Comparison of ENCODE assay signal across 10 cellular contexts in the genomic region with DNA sequence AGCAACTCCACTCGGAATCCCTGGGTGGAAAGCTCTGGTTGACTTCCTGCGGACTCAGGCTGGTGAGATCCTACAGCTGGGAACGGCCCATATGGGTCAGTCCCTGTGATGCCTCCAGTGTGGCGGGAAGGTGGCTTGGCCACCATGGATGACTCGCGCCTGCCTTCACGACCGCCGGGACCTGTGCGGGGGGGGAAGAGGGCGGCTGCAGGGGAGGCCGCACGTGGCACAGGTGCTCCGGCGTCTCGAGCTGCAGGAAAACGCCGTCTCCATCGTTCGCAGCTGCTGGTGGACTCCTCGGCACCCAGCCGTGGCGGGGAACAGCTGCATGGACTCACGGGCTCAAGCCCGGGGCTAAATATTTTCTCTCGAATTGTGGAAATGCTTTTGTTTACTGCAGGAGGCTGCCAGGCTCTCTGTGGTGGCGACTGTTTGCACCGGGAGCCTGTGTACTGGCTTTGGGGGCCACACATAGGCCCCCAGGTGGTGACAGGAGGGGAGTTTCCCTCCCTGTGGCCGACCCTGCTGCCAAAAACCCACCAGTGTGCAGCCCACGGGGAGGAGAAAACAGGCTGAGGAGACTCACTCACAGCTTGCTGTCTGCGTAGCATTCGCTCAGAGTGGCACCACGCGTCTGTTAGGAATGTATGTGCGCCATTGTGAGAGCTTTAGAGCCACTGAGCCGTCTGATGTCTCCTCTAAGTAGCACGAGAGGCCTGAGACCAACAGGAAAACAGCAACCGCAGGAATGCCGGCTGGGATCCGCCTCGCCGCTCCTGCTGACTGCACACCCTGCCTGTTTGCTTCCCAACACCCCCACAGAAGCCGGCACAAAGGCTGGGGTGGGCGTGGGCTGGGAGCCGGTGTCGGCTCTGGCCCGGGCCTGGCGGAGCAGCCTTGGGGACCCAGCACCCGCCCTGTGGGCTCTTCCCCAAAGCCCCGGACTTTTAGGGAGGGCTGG.
DNase-seq lines count a peak whose midpoint lies in the region; ATAC-seq and TF ChIP-seq lines count a peak whose summit lies in the region.
"Had no signal": no experiment of that assay in that cellular context is flagged by ENCODE, and none has a peak within 500 bp of the region (broad histone marks: within the 10 kb centered on the region; RNA-seq: fewer than 3 reads in every experiment).

No MANE protein-coding gene starts in this region.

- TF ChIP-seq EP300 in stomach (IDR thresholded peaks at IDR 0.05), result no peak

- ATAC-seq in Panc1, result peak; percentile 57
- ATAC-seq in GM19324 (IDR thresholded peaks at IDR 0.05; ENCODE audit: low FRiP score, unreplicated experiment), result no peak
- no peak for ATAC-seq in HG02981 (IDR thresholded peaks at IDR 0.05; ENCODE audit: unreplicated experiment)
- ATAC-seq: activated CD8-positive, alpha-beta memory T cell treated with anti-CD3 and anti-CD28 coated beads, Interleukin-2, amount 10 ng/mL, durations not matched to agents 7 days and 5 days had no signal

- H3K9me3 ChIP-seq in Panc1 (ENCODE audit: control insufficient read depth, insufficient read depth, low read depth, low read length), result no peaks in the 10 kb centered on the region
- no peaks in the 10 kb centered on the region for H3K9me3 ChIP-seq in stomach

- CTCF ChIA-PET in Panc1 (lab: Charles Lee), result no interaction called here

- in situ Hi-C loops in Panc1 (cut with HindIII; ENCODE audit: low pct_unique_long_range_greater_than_20kb, low sequenced_read_pairs), result no loop called here

- TF ChIP-seq CTCF in Panc1 (IDR thresholded peaks at IDR 0.05), result no peak
- no peak for TF ChIP-seq CTCF in fibroblast of the aortic adventitia (IDR thresholded peaks at IDR 0.05; ENCODE audit: insufficient read depth, low read length)
- no peak for TF ChIP-seq CTCF in stomach (IDR thresholded peaks at IDR 0.05)

- POLR2A ChIA-PET in Panc1 (lab: Charles Lee), result no interaction called here

- H3K4me1 ChIP-seq in Panc1 (ENCODE audit: control insufficient read depth, insufficient read depth, low read length), result peaks cover 12% of the 10 kb centered on the region
- H3K4me1 ChIP-seq in stomach, result peaks cover 0 to 12% (median 8%) of the 10 kb centered on the region in 4 donors

- WGBS in stomach, 5 donors, result 59 to 74% (median 67%) methylated on average over 40 to 50 of the region's 50 CpGs

- BruUV-seq in Panc1 (replicated peaks; lab: Mats Ljungman, UMichigan), result no TSS peak

- H3K4me3 ChIP-seq in Panc1 (ENCODE audit: low read depth in 2 of 2, low read length in 2 of 2) (no peak overlapping the region), fibroblast of the aortic adventitia (ENCODE audit: low read depth, low read length) (peak overlapping the region; percentile 60), stomach (no peak overlapping the region)
- H3K4me3 ChIP-seq: lung had no signal

- peak overlapping the region; percentile 55; the same call in 1 of the 2 replicates for H3K27ac ChIP-seq in Panc1 (ENCODE audit: low read length)
- no peak overlapping the region for H3K27ac ChIP-seq in stomach

- H3K27me3 ChIP-seq in Panc1 (ENCODE audit: control insufficient read depth, insufficient read depth, low read length) (no peaks in the 10 kb centered on the region), stomach (no peaks in the 10 kb centered on the region)

- DNase-seq in Daoy (ENCODE audit: low read depth), result peak; percentile 92
- no peak for DNase-seq in Panc1 (ENCODE audit: low read depth, low spot score)
- peak; percentile 98 for DNase-seq in fibroblast of the aortic adventitia (ENCODE audit: low read depth)
- peak; percentile 93 for DNase-seq in renal cortical epithelial cell (ENCODE audit: low read depth)
- no peak for DNase-seq in stomach
- no peak for DNase-seq in NOMO-1 treated with DMSO at 0.1 percent for 48 hours (lab: John Stamatoyannopoulos, UW; ENCODE audit: unreplicated experiment)
- DNase-seq: activated CD8-positive, alpha-beta memory T cell treated with anti-CD3 and anti-CD28 coated beads, Interleukin-2, amount 10 ng/mL, durations not matched to agents 7 days and 5 days had no signal

- intact Hi-C loops in Panc1 (cut with micrococcal nuclease; ENCODE audit: unreplicated experiment), result no loop called here
- intact Hi-C loops in stomach (cut with DNase I; ENCODE audit: low total_unique reads), result no loop called here

- no peak for TF ChIP-seq POLR2A in stomach (IDR thresholded peaks at IDR 0.05)

- H3K36me3 ChIP-seq in Panc1 (ENCODE audit: control insufficient read depth, insufficient read depth, low read length), result no peaks in the 10 kb centered on the region
- peaks cover 14 to 36% (median 34%) of the 10 kb centered on the region in 4 donors for H3K36me3 ChIP-seq in stomach

Comparison
In these comparisons a context has a peak if more than half of its experiments do, and no peak if none do; other contexts are left out.
1. DNase-seq: peak in Daoy (single experiment), fibroblast of the aortic adventitia (single experiment) and renal cortical epithelial cell (single experiment); none in Panc1 (single experiment), stomach (single experiment) and NOMO-1 treated with DMSO at 0.1 percent for 48 hours (single experiment).